25 cellular contexts compared by ENCODE assay signal in the genomic region with DNA sequence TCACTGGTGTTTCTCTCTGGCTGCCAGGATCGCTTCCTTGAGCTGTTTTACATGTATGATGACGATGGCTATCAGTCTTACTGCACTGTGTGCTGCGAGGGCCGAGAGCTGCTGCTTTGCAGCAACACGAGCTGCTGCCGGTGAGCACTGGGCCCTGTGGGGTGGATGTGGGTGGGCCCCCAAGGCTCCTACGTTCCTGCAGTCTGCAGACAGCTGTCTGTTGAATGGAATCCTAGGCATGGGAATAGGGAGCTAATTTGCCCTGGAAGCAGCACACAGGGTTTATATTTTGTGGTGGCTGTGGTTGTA. TPM values are rescaled to one million over a fixed set of nuclear protein-coding genes. Genes with fewer than 3 reads are reported as not detected.
DNase-seq lines count a peak whose midpoint lies in the region; ATAC-seq and TF ChIP-seq lines count a peak whose summit lies in the region.
"Had no signal": no experiment of that assay in that cellular context is flagged by ENCODE, and none has a peak within 500 bp of the region (broad histone marks: within the 10 kb centered on the region; RNA-seq: fewer than 3 reads in every experiment).

No MANE protein-coding gene starts in this region.

- H3K4me1 ChIP-seq in SJCRH30 (peaks cover 57% of the 10 kb centered on the region), BE2C (no peaks in the 10 kb centered on the region)
- H3K4me1 ChIP-seq: breast epithelium, uterus had no signal

- peak overlapping the region; percentile 28 for H3K27ac Mint-ChIP-seq in activated naive CD8-positive, alpha-beta T cell
- H3K27ac Mint-ChIP-seq in activated naive CD8-positive, alpha-beta T cell treated with anti-CD3 and anti-CD28 coated beads for 36 hours, result no peak overlapping the region
- H3K27ac Mint-ChIP-seq in stimulated activated effector memory CD8-positive, alpha-beta T cell treated with anti-CD3 and anti-CD28 coated beads, Interleukin-12 subunit alpha, Interleukin-12 subunit beta, amount 100 ng/mL, for 72 hours, result peak overlapping the region; percentile 65
- H3K27ac Mint-ChIP-seq: activated CD4-positive, alpha-beta memory T cell treated with anti-CD3 and anti-CD28 coated beads, Interleukin-2, amount 10 ng/mL, durations not matched to agents 7 days and 5 days had no signal

- no peak for ATAC-seq in stimulated activated effector memory CD8-positive, alpha-beta T cell treated with anti-CD3 and anti-CD28 coated beads, Interleukin-12 subunit alpha, Interleukin-12 subunit beta, amount 100 ng/mL, for 72 hours
- no peak for ATAC-seq in HG03097 (IDR thresholded peaks at IDR 0.05; ENCODE audit: low FRiP score, unreplicated experiment)
- no peak for ATAC-seq in GM18867 (IDR thresholded peaks at IDR 0.05; ENCODE audit: unreplicated experiment)
- ATAC-seq: activated T-cell treated with anti-CD3 and anti-CD28 coated beads, Interleukin-2, amount 50 U/mL, for 4 hours; left cardiac atrium; Right ventricle myocardium inferior had no signal

- H3K4me3 ChIP-seq in SJCRH30 (no peak overlapping the region), BE2C (ENCODE audit: low read depth, low read length) (no peak overlapping the region)
- H3K4me3 ChIP-seq: breast epithelium, dorsolateral prefrontal cortex, spleen, uterus had no signal

- H3K36me3 Mint-ChIP-seq in activated naive CD8-positive, alpha-beta T cell, result no peaks in the 10 kb centered on the region
- no peaks in the 10 kb centered on the region for H3K36me3 Mint-ChIP-seq in activated naive CD8-positive, alpha-beta T cell treated with anti-CD3 and anti-CD28 coated beads for 36 hours
- H3K36me3 Mint-ChIP-seq in stimulated activated effector memory CD8-positive, alpha-beta T cell treated with anti-CD3 and anti-CD28 coated beads, Interleukin-12 subunit alpha, Interleukin-12 subunit beta, amount 100 ng/mL, for 72 hours, result no peaks in the 10 kb centered on the region

- peaks cover 48% of the 10 kb centered on the region for H3K4me1 Mint-ChIP-seq in activated naive CD8-positive, alpha-beta T cell (ENCODE audit: low read depth)
- peaks cover 41% of the 10 kb centered on the region for H3K4me1 Mint-ChIP-seq in activated naive CD8-positive, alpha-beta T cell treated with anti-CD3 and anti-CD28 coated beads for 36 hours
- H3K4me1 Mint-ChIP-seq in stimulated activated effector memory CD8-positive, alpha-beta T cell treated with anti-CD3 and anti-CD28 coated beads, Interleukin-12 subunit alpha, Interleukin-12 subunit beta, amount 100 ng/mL, for 72 hours, result peaks cover 18% of the 10 kb centered on the region

- no peaks in the 10 kb centered on the region for H3K9me3 Mint-ChIP-seq in activated naive CD8-positive, alpha-beta T cell (ENCODE audit: low read depth)
- no peaks in the 10 kb centered on the region for H3K9me3 Mint-ChIP-seq in activated naive CD8-positive, alpha-beta T cell treated with anti-CD3 and anti-CD28 coated beads for 36 hours
- H3K9me3 Mint-ChIP-seq in stimulated activated effector memory CD8-positive, alpha-beta T cell treated with anti-CD3 and anti-CD28 coated beads, Interleukin-12 subunit alpha, Interleukin-12 subunit beta, amount 100 ng/mL, for 72 hours, result no peaks in the 10 kb centered on the region
- H3K9me3 Mint-ChIP-seq: activated CD4-positive, alpha-beta memory T cell treated with anti-CD3 and anti-CD28 coated beads, Interleukin-2, amount 10 ng/mL, durations not matched to agents 7 days and 5 days; activated T-cell treated with anti-CD3 and anti-CD28 coated beads, Interleukin-2, amount 50 U/mL, for 4 hours; CD14-positive monocyte had no signal

- no peak for TF ChIP-seq CTCF in BE2C (IDR thresholded peaks at IDR 0.05; ENCODE audit: low read depth, low read length)

- peak overlapping the region; percentile 51 for H3K27ac ChIP-seq in SJCRH30
- H3K27ac ChIP-seq: breast epithelium, dorsolateral prefrontal cortex, spleen, uterus had no signal

- no peaks in the 10 kb centered on the region for H3K9me3 ChIP-seq in SJCRH30 (replicated peaks)
- no peaks in the 10 kb centered on the region for H3K9me3 ChIP-seq in BE2C
- H3K9me3 ChIP-seq: breast epithelium, spleen, uterus had no signal

- no peaks in the 10 kb centered on the region for H3K27me3 ChIP-seq in SJCRH30
- H3K27me3 ChIP-seq in BE2C, result no peaks in the 10 kb centered on the region
- H3K27me3 ChIP-seq: breast epithelium, dorsolateral prefrontal cortex, spleen, uterus had no signal

- peaks cover 9% of the 10 kb centered on the region; the same call in 1 of the 2 replicates for H3K36me3 ChIP-seq in SJCRH30
- H3K36me3 ChIP-seq in BE2C, result no peaks in the 10 kb centered on the region
- H3K36me3 ChIP-seq: breast epithelium, uterus had no signal

- no peaks in the 10 kb centered on the region for H3K27me3 Mint-ChIP-seq in activated naive CD8-positive, alpha-beta T cell
- no peaks in the 10 kb centered on the region for H3K27me3 Mint-ChIP-seq in activated naive CD8-positive, alpha-beta T cell treated with anti-CD3 and anti-CD28 coated beads for 36 hours
- H3K27me3 Mint-ChIP-seq: activated CD4-positive, alpha-beta memory T cell treated with anti-CD3 and anti-CD28 coated beads, Interleukin-2, amount 10 ng/mL, durations not matched to agents 7 days and 5 days had no signal

- no peak overlapping the region for H3K4me3 Mint-ChIP-seq in activated naive CD8-positive, alpha-beta T cell
- no peak overlapping the region for H3K4me3 Mint-ChIP-seq in activated naive CD8-positive, alpha-beta T cell treated with anti-CD3 and anti-CD28 coated beads for 36 hours
- H3K4me3 Mint-ChIP-seq in stimulated activated effector memory CD8-positive, alpha-beta T cell treated with anti-CD3 and anti-CD28 coated beads, Interleukin-12 subunit alpha, Interleukin-12 subunit beta, amount 100 ng/mL, for 72 hours, result no peak overlapping the region
- H3K4me3 Mint-ChIP-seq: activated CD4-positive, alpha-beta memory T cell treated with anti-CD3 and anti-CD28 coated beads, Interleukin-2, amount 10 ng/mL, durations not matched to agents 7 days and 5 days; activated T-cell treated with anti-CD3 and anti-CD28 coated beads, Interleukin-2, amount 50 U/mL, for 4 hours; CD14-positive monocyte had no signal

- no peak for DNase-seq in activated naive CD8-positive, alpha-beta T cell treated with anti-CD3 and anti-CD28 coated beads for 36 hours
- DNase-seq in SJCRH30 (peak; percentile 95 to 97), islet precursor cell (peak; percentile 66), BE2C (no peak)
- DNase-seq in stimulated activated effector memory CD8-positive, alpha-beta T cell treated with anti-CD3 and anti-CD28 coated beads, Interleukin-12 subunit alpha, Interleukin-12 subunit beta, amount 100 ng/mL, for 72 hours (ENCODE audit: low spot score in 2 of 2), result no peak
- DNase-seq: activated CD4-positive, alpha-beta memory T cell treated with anti-CD3 and anti-CD28 coated beads, Interleukin-2, amount 10 ng/mL, durations not matched to agents 7 days and 5 days; activated naive CD4-positive, alpha-beta T cell treated with anti-CD3 and anti-CD28 coated beads, Interleukin-2, amount 50 U/mL, for 16 hours; activated T-cell treated with anti-CD3 and anti-CD28 coated beads, Interleukin-2, amount 50 U/mL, for 4 hours; dorsolateral prefrontal cortex; erythroblast; KBM-7; left cardiac atrium; midbrain; NCI-H2029; NCI-H510A treated with DMSO at 0.1 percent for 48 hours; spleen; stimulated activated CD4-positive, alpha-beta T cell treated with anti-CD3 and anti-CD28 coated beads, Interleukin-4, amount 100 ng/mL, for 4 hours; substantia nigra; uterus had no signal

RNA-seq across cellular contexts. Expression of a gene that starts 22.6 kb away (rescaled TPM):
- 100 to 1,000 TPM; 154 to 156 TPM for total RNA-seq in activated naive CD8-positive, alpha-beta T cell treated with anti-CD3 and anti-CD28 coated beads for 36 hours
- total RNA-seq in SJCRH30 (2014; rRNA removed; shearing (Covaris generic)), result 322 and 324 TPM in 2 replicates
- polyA plus RNA-seq in BE2C (2012; ENCODE audit: insufficient read depth, insufficient read length, low read depth), result 139 TPM

RNA-seq across cellular contexts. Expression of a gene that starts 34.9 kb away (rescaled TPM):
- total RNA-seq in activated naive CD8-positive, alpha-beta T cell treated with anti-CD3 and anti-CD28 coated beads for 36 hours, result 1 to 10 TPM; 2.6 TPM
- total RNA-seq in SJCRH30 (2014; rRNA removed; shearing (Covaris generic)), result 15.6 TPM in 2 replicates
- polyA plus RNA-seq in BE2C (2012; ENCODE audit: insufficient read depth, insufficient read length, low read depth), result 1.5 TPM

RNA-seq across cellular contexts. Expression of a gene that starts 53.8 kb away (rescaled TPM):
- 10 to 100 TPM; 31.2 to 31.5 TPM for total RNA-seq in activated naive CD8-positive, alpha-beta T cell treated with anti-CD3 and anti-CD28 coated beads for 36 hours
- total RNA-seq in SJCRH30 (2014; rRNA removed; shearing (Covaris generic)), result 18.8 and 19.8 TPM in 2 replicates
- 45.8 TPM for polyA plus RNA-seq in BE2C (2012; ENCODE audit: insufficient read depth, insufficient read length, low read depth)

Comparison
In these comparisons a context has a peak if more than half of its experiments do, and no peak if none do; other contexts are left out.
1. DNase-seq: peak in SJCRH30 (2 of 2) and islet precursor cell (single experiment); none in activated naive CD8-positive, alpha-beta T cell treated with anti-CD3 and anti-CD28 coated beads for 36 hours (single experiment), stimulated activated effector memory CD8-positive, alpha-beta T cell treated with anti-CD3 and anti-CD28 coated beads, Interleukin-12 subunit alpha, Interleukin-12 subunit beta, amount 100 ng/mL, for 72 hours (0 of 2) and BE2C (single experiment).